Comparison of ENCODE assay signal across 10 cellular contexts in the genomic region with DNA sequence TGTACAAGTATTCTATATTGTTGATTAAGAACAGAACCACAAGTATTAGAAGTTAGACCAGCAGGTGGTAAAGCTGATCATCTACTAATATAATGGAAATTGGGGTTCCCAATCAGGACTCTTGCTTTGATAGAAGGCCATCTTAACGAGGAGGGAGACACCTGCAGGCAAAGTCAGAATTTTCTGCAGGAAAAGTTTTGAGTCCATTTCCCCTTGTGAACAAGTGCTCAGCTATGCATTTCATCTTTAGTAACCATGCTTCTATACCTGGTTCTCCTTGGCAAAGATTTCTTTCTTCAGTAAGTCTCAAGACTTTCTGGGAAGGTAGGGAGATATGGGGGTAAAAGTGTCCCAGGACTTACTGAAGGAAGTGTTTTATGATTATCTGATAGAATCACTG. TPM values are rescaled to one million over a fixed set of nuclear protein-coding genes. Genes with fewer than 3 reads are reported as not detected.
DNase-seq lines count a peak whose midpoint lies in the region; ATAC-seq, FAIRE-seq and TF ChIP-seq lines count a peak whose summit lies in the region.
"Had no signal": no experiment of that assay in that cellular context is flagged by ENCODE, and none has a peak within 500 bp of the region (broad histone marks: within the 10 kb centered on the region; RNA-seq: fewer than 3 reads in every experiment).

No MANE protein-coding gene starts in this region.

- H3K4me3 Mint-ChIP-seq in CD4-positive, alpha-beta T cell, result no peak overlapping the region

- intact Hi-C loops in CD4-positive, alpha-beta T cell (cut with DNase I, micrococcal nuclease), result no loop called here

- H3K27ac Mint-ChIP-seq in CD4-positive, alpha-beta T cell, result no peak overlapping the region

- H3K27ac ChIP-seq in CD4-positive, alpha-beta T cell (ENCODE audit: low read depth, low read length), result no peak overlapping the region
- H3K27ac ChIP-seq: gastroesophageal sphincter, sigmoid colon had no signal

- POLR2A ChIA-PET in CD4-positive, alpha-beta T cell (lab: Charles Lee), result interaction anchor here (0.8 to 3.0 kb wide), 3 partner anchors 31 to 187 kb away, joined by 3 to 14 read pairs (median 3); a partner anchor contains a TSS

- H3K9me3 Mint-ChIP-seq in CD4-positive, alpha-beta T cell, result no peaks in the 10 kb centered on the region

- peak; percentile 28 for TF ChIP-seq CTCF in CD4-positive, alpha-beta T cell (IDR thresholded peaks at IDR 0.05)

- H3K9me3 ChIP-seq in CD4-positive, alpha-beta T cell (ENCODE audit: control insufficient read depth, low read length), result no peaks in the 10 kb centered on the region
- H3K9me3 ChIP-seq: gastroesophageal sphincter, sigmoid colon had no signal

- DNase-seq in CD4-positive, alpha-beta T cell, result no peak
- DNase-seq in GM19239 (ENCODE audit: insufficient read length, low spot score), result no peak
- peak; percentile 28 for DNase-seq in SW480 (ENCODE audit: low spot score)
- DNase-seq in iris pigment epithelial cell (ENCODE audit: low read depth), result peak; percentile 46
- no peak for DNase-seq in NCI-H2196 treated with DMSO at 0.1 percent for 48 hours (lab: John Stamatoyannopoulos, UW; ENCODE audit: unreplicated experiment)
- no peak for DNase-seq in COLO829 (ENCODE audit: low spot score)
- DNase-seq: sigmoid colon had no signal

- ATAC-seq in CD4-positive, alpha-beta T cell (ENCODE audit: poor library complexity), result no peak
- no peak for ATAC-seq in GM18498 (IDR thresholded peaks at IDR 0.05; ENCODE audit: unreplicated experiment)
- no peak for ATAC-seq in HG02885 (IDR thresholded peaks at IDR 0.05; ENCODE audit: poor library complexity, unreplicated experiment)
- ATAC-seq: gastroesophageal sphincter had no signal

- H3K36me3 Mint-ChIP-seq in CD4-positive, alpha-beta T cell (ENCODE audit: low read depth), result no peaks in the 10 kb centered on the region

- peak; percentile 56 for FAIRE-seq in GM19239 (lab: Jason Lieb, UNC)

- no peaks in the 10 kb centered on the region for H3K27me3 ChIP-seq in CD4-positive, alpha-beta T cell (ENCODE audit: control insufficient read depth, insufficient read depth, low read length)
- H3K27me3 ChIP-seq: gastroesophageal sphincter, sigmoid colon had no signal

- H3K4me1 Mint-ChIP-seq in CD4-positive, alpha-beta T cell (ENCODE audit: low read depth), result peaks cover 18% of the 10 kb centered on the region

- H3K27me3 Mint-ChIP-seq in CD4-positive, alpha-beta T cell, result no peaks in the 10 kb centered on the region

- CTCF ChIA-PET in CD4-positive, alpha-beta T cell (lab: Charles Lee), result interaction anchor here (1.5 to 1.9 kb wide), 3 partner anchors 30 to 449 kb away, joined by 3 to 11 read pairs (median 3); no protein-coding TSS in a partner anchor

RNA-seq across cellular contexts. Expression of a gene that starts 36.1 kb away (rescaled TPM):
- total RNA-seq in CD4-positive, alpha-beta T cell, result 10 to 100 TPM; 41.2 to 42.0 TPM

Comparison
In these comparisons a context has a peak if more than half of its experiments do, and no peak if none do; other contexts are left out.
1. DNase-seq: peak in SW480 (single experiment) and iris pigment epithelial cell (single experiment); none in CD4-positive, alpha-beta T cell (0 of 10), GM19239 (single experiment), NCI-H2196 treated with DMSO at 0.1 percent for 48 hours (single experiment) and COLO829 (single experiment).